Comparison of ENCODE assay signal across 15 cellular contexts in the genomic region with DNA sequence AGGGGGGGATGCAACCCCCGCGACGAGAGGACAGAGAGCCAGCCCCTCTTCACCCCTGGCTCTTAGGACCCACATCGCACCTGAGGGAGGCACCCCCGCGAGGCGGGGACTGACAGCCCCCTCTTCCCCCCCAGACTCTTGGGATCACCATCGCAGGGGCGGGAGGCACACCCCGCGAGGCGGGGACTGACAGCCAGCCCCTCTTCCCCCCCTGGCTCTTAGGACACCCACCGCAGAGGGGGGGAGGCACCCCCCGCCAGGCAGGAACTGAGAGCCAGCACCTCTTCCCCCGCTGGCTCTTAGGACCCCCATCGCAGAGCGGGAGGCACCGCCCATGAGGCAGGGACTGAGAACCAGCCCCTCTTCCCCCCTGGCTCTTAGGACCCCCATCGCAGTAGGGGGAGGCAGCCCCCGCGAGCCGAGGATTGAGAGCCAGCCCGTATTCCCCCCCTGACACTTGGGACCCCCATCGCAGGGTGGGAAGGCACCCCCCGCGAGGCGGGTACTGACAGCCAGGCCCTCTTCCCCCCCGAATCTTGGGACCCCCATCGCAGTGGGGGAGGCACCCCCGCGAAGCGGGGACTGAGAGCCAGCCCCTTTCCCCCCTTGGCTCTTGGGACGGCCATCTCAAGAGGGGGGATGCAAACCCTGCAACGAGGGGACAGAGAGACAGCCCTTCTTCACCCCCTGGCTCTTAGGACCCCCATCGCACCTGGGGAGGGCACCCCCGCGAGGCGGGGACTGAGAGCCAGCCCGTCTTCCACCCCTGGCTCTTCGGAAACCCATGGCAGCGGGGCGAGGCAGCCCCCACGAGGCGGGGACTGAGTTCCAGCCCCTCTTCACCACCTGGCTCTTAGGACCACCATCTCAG.
DNase-seq lines count a peak whose midpoint lies in the region; ATAC-seq and TF ChIP-seq lines count a peak whose summit lies in the region.
"Had no signal": no experiment of that assay in that cellular context is flagged by ENCODE, and none has a peak within 500 bp of the region (broad histone marks: within the 10 kb centered on the region; RNA-seq: fewer than 3 reads in every experiment).

No MANE protein-coding gene starts in this region.

- H3K4me3 ChIP-seq in HEK293 (ENCODE audit: low read depth, low read length): no peak overlapping the region
- H3K4me3 ChIP-seq in neural progenitor cell: no peak overlapping the region
- H3K4me3 ChIP-seq in upper lobe of right lung: no peak overlapping the region
- H3K4me3 ChIP-seq in SK-N-SH (ENCODE audit: low read depth in 2 of 2, low read length in 1 of 2): no peak overlapping the region
- H3K4me3 ChIP-seq: BLaER1, HAP-1 had no signal

- H3K27me3 ChIP-seq in neural progenitor cell: no peaks in the 10 kb centered on the region
- no peaks in the 10 kb centered on the region for H3K27me3 ChIP-seq in upper lobe of right lung
- H3K27me3 ChIP-seq in SK-N-SH (ENCODE audit: insufficient read depth): no peaks in the 10 kb centered on the region
- H3K27me3 ChIP-seq: BLaER1 had no signal

- 89% methylated on average over 16 of the region's 44 CpGs for WGBS in SK-N-SH (ENCODE audit: low lambda C conversion rate)

- H3K9me3 Mint-ChIP-seq in neural progenitor cell: peaks cover 15% of the 10 kb centered on the region

- no peak for TF ChIP-seq RAD21 in SK-N-SH (IDR thresholded peaks at IDR 0.05; ENCODE audit: low read length)

- H4K20me1 ChIP-seq in neural progenitor cell (ENCODE audit: low read depth) (no peaks in the 10 kb centered on the region), SK-N-SH (ENCODE audit: insufficient read depth) (no peaks in the 10 kb centered on the region)
- H4K20me1 ChIP-seq: BLaER1 had no signal

- H3F3A ChIP-seq in neural progenitor cell (ENCODE audit: low read depth): no peaks in the 10 kb centered on the region
- no peaks in the 10 kb centered on the region for H3F3A ChIP-seq in SK-N-SH (replicated peaks; ENCODE audit: insufficient read depth)

- H3K9ac ChIP-seq in neural progenitor cell: no peak overlapping the region
- no peak overlapping the region for H3K9ac ChIP-seq in SK-N-SH
- H3K9ac ChIP-seq: BLaER1 had no signal

- H3K4me1 ChIP-seq in HEK293 (ENCODE audit: control insufficient read depth, insufficient read depth, low read length) (no peaks in the 10 kb centered on the region), neural progenitor cell (no peaks in the 10 kb centered on the region), upper lobe of right lung (no peaks in the 10 kb centered on the region), SK-N-SH (ENCODE audit: control insufficient read depth in 1 of 2, insufficient read depth in 2 of 2, low read depth in 1 of 2, low read length in 1 of 2) (no peaks in the 10 kb centered on the region)
- H3K4me1 ChIP-seq: BLaER1, Caco-2, HAP-1 had no signal

- POLR2A ChIA-PET in HEK293 (lab: Yijun Ruan, JAX) (no interaction called here), SK-N-SH (lab: Yijun Ruan, JAX) (no interaction called here)

- no peaks in the 10 kb centered on the region for H3K9me2 ChIP-seq in SK-N-SH

- no peaks in the 10 kb centered on the region for H3K36me3 Mint-ChIP-seq in neural progenitor cell
- H3K36me3 Mint-ChIP-seq: CD8-positive, alpha-beta memory T cell had no signal

- H3K9me3 ChIP-seq in HEK293 (ENCODE audit: control insufficient read depth, insufficient read depth, low read depth, low read length) (no peaks in the 10 kb centered on the region), neural progenitor cell (ENCODE audit: low read depth) (no peaks in the 10 kb centered on the region), upper lobe of right lung (no peaks in the 10 kb centered on the region), SK-N-SH (no peaks in the 10 kb centered on the region)
- H3K9me3 ChIP-seq: Caco-2, HAP-1 had no signal

- ATAC-seq in upper lobe of right lung: no peak
- ATAC-seq: HepG2 had no signal

- H3K4me1 Mint-ChIP-seq in neural progenitor cell: no peaks in the 10 kb centered on the region
- H3K4me1 Mint-ChIP-seq: CD8-positive, alpha-beta memory T cell had no signal

- DNase-seq in islet precursor cell (peak; percentile 37), neural progenitor cell (ENCODE audit: low spot score) (no peak), upper lobe of right lung (peak; percentile 46), SK-N-SH (no peak), cerebellar nuclear complex (lab: John Stamatoyannopoulos, UW) (no peak)
- DNase-seq: AML-193; Caco-2; CD8-positive, alpha-beta memory T cell; DND-41; GF-D8; HFFc6 had no signal

- H2AFZ ChIP-seq in neural progenitor cell (replicated peaks) (no peak overlapping the region), SK-N-SH (ENCODE audit: low read depth) (no peak overlapping the region)

- H3K27ac Mint-ChIP-seq in neural progenitor cell: no peak overlapping the region
- H3K27ac Mint-ChIP-seq: CD8-positive, alpha-beta memory T cell; HFFc6 had no signal

- H3K36me3 ChIP-seq in HEK293 (ENCODE audit: control insufficient read depth in 2 of 2, insufficient read depth in 1 of 2, low read length in 2 of 2) (no peaks in the 10 kb centered on the region), neural progenitor cell (no peaks in the 10 kb centered on the region), upper lobe of right lung (no peaks in the 10 kb centered on the region), SK-N-SH (replicated peaks in 1 of 2; ENCODE audit: control insufficient read depth in 1 of 2, insufficient read depth in 2 of 2, low read length in 1 of 2) (no peaks in the 10 kb centered on the region)
- H3K36me3 ChIP-seq: BLaER1, HAP-1 had no signal

- H3K4me2 ChIP-seq in neural progenitor cell: no peak overlapping the region
- H3K4me2 ChIP-seq in SK-N-SH: no peak overlapping the region
- H3K4me2 ChIP-seq: BLaER1 had no signal

- CTCF ChIA-PET in HEK293 (lab: Yijun Ruan, JAX): no interaction called here
- CTCF ChIA-PET in SK-N-SH (lab: Yijun Ruan, JAX): no interaction called here

- no peak for TF ChIP-seq EP300 in SK-N-SH (IDR thresholded peaks at IDR 0.05; ENCODE audit: borderline replicate concordance in 1 of 2, low read depth in 1 of 2, low read length in 1 of 2)

- H3K79me2 ChIP-seq in neural progenitor cell (ENCODE audit: low read depth): no peaks in the 10 kb centered on the region
- H3K79me2 ChIP-seq in SK-N-SH (ENCODE audit: insufficient read depth): no peaks in the 10 kb centered on the region

- H3K27me3 Mint-ChIP-seq in neural progenitor cell (ENCODE audit: insufficient read depth, low read depth): peaks cover 6% of the 10 kb centered on the region
- H3K27me3 Mint-ChIP-seq: CD8-positive, alpha-beta memory T cell had no signal

- intact Hi-C loops in upper lobe of right lung (cut with DNase I): no loop called here

- H3K27ac ChIP-seq in HEK293 (ENCODE audit: extremely low read depth, low read depth, low read length): no peak overlapping the region
- no peak overlapping the region for H3K27ac ChIP-seq in neural progenitor cell
- no peak overlapping the region for H3K27ac ChIP-seq in upper lobe of right lung
- no peak overlapping the region for H3K27ac ChIP-seq in SK-N-SH (ENCODE audit: low read depth in 2 of 2, low read length in 1 of 2)
- H3K27ac ChIP-seq: BLaER1 had no signal

- no peak for TF ChIP-seq CTCF in HEK293 (tag by site-specific recombination; IDR thresholded peaks at IDR 0.05)
- TF ChIP-seq CTCF in neural progenitor cell (IDR thresholded peaks at IDR 0.05): no peak
- TF ChIP-seq CTCF in upper lobe of right lung (IDR thresholded peaks at IDR 0.05): no peak
- TF ChIP-seq CTCF in SK-N-SH (IDR thresholded peaks at IDR 0.05): no peak

- peak overlapping the region; percentile 41 for H3K4me3 Mint-ChIP-seq in neural progenitor cell
- H3K4me3 Mint-ChIP-seq: CD8-positive, alpha-beta memory T cell; HFFc6 had no signal

TF ChIP-seq in HEK293, 187 proteins besides CTCF, POLR2A, EP300 and RAD21:
- TF ChIP-seq ZNF202 (tag by site-specific recombination; IDR thresholded peaks at IDR 0.05; ENCODE audit: borderline replicate concordance): 0 out of 2 replicates have a peak, but pooled peaks have one; percentile 5
- no peak for TF ChIP-seq HOXA7 (CRISPR knock-in tag; IDR thresholded peaks at IDR 0.05; ENCODE audit: borderline replicate concordance)

TF ChIP-seq in SK-N-SH, 30 proteins besides CTCF, POLR2A, EP300 and RAD21:
- TF ChIP-seq MEF2A (IDR thresholded peaks at IDR 0.05; ENCODE audit: borderline replicate concordance, low read depth) (no peak), YY1 (IDR thresholded peaks at IDR 0.05; ENCODE audit: low read depth) (no peak), USF1 (IDR thresholded peaks at IDR 0.05; ENCODE audit: borderline replicate concordance, low read depth) (no peak), JUND (IDR thresholded peaks at IDR 0.05) (no peak), GABPA (IDR thresholded peaks at IDR 0.05; ENCODE audit: low read depth) (no peak), FOSL2 (IDR thresholded peaks at IDR 0.05; ENCODE audit: borderline replicate concordance, low read depth) (no peak), RCOR1 (IDR thresholded peaks at IDR 0.05; ENCODE audit: low read length) (no peak), EZH2phosphoT487 (IDR thresholded peaks at IDR 0.05; ENCODE audit: borderline replicate concordance, low read depth) (no peak), MXI1 (IDR thresholded peaks at IDR 0.05; ENCODE audit: low read depth, low read length) (no peak), NRF1 (IDR thresholded peaks at IDR 0.05; ENCODE audit: low read depth, low read length) (no peak), SMC3 (IDR thresholded peaks at IDR 0.05; ENCODE audit: low read depth, low read length) (no peak), GATA2 (CRISPR knock-in tag; IDR thresholded peaks at IDR 0.05) (no peak)
- TF ChIP-seq, protein P1, sequence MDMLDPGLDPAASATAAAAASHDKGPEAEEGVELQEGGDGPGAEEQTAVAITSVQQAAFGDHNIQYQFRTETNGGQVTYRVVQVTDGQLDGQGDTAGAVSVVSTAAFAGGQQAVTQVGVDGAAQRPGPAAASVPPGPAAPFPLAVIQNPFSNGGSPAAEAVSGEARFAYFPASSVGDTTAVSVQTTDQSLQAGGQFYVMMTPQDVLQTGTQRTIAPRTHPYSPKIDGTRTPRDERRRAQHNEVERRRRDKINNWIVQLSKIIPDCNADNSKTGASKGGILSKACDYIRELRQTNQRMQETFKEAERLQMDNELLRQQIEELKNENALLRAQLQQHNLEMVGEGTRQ (IDR thresholded peaks at IDR 0.05; ENCODE audit: borderline replicate concordance, low read depth, low read length): no peak
TF ChIP-seq in SK-N-SH: peak in this region for 0.

Comparison
In these comparisons a context has a peak if more than half of its experiments do, and no peak if none do; other contexts are left out.
1. DNase-seq: peak in islet precursor cell (single experiment) and upper lobe of right lung (single experiment); none in neural progenitor cell (single experiment), SK-N-SH (single experiment) and cerebellar nuclear complex (0 of 2).